Comparison of ENCODE assay signal across 9 cellular contexts in the genomic region with DNA sequence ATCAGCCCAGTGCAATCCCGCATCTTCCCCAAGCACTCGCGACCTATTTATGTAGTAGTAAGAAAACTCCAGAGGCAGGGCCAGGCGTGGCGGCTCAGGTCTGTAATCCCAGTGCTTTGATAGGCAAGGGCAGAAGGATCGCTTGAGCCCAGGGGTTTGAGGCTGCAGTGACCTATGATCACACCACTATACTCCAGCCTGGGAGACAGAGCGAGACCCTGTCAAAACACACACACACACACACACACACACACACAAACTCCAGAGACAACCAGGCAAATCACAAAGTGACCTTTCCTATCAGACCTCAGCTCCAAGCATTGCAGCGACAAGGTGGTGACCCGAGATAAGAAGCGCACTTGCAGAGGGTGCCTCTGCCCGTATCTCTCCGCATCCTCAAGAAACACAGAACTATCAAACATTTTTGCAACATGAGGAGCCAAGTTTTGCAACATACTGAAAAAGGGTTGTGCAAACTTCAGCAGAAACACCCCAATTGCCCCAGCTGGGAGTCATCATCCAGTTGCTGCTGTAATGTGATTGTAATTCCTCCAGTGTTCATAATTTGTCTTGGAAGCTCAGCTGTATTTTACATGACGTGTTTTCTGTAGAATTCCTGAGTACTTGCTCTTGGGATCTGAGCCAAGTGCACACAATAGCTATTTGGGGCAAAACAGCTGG. TPM values are rescaled to one million over a fixed set of nuclear protein-coding genes. Genes with fewer than 3 reads are reported as not detected.
DNase-seq lines count a peak whose midpoint lies in the region; ATAC-seq, FAIRE-seq and TF ChIP-seq lines count a peak whose summit lies in the region.
"Had no signal": no experiment of that assay in that cellular context is flagged by ENCODE, and none has a peak within 500 bp of the region (broad histone marks: within the 10 kb centered on the region; RNA-seq: fewer than 3 reads in every experiment).

No MANE protein-coding gene starts in this region.

- ATAC-seq in GM21723 (IDR thresholded peaks at IDR 0.05; ENCODE audit: unreplicated experiment): no peak
- no peak for ATAC-seq in HG03135 (IDR thresholded peaks at IDR 0.05; ENCODE audit: unreplicated experiment)
- ATAC-seq in HG02885 (IDR thresholded peaks at IDR 0.05; ENCODE audit: poor library complexity, unreplicated experiment): no peak
- ATAC-seq in GM19452 (IDR thresholded peaks at IDR 0.05; ENCODE audit: unreplicated experiment): no peak
- ATAC-seq: activated CD4-positive, CD25-positive, alpha-beta regulatory T cell treated with anti-CD3 and anti-CD28 coated beads, Interleukin-2, amount 50 U/mL, for 24 hours had no signal

- H3K27ac ChIP-seq in OCI-LY7 (ENCODE audit: low read depth, low read length, poor library complexity, severe bottlenecking) (no peak overlapping the region), endothelial cell of umbilical vein (ENCODE audit: insufficient read depth, low read depth, low read length) (peak overlapping the region; percentile 88), neutrophil (peak overlapping the region; percentile 90)

- TF ChIP-seq POLR2A in endothelial cell of umbilical vein (IDR thresholded peaks at IDR 0.05; ENCODE audit: low read depth, low read length): no peak

- CTCF ChIA-PET in OCI-LY7 (lab: Charles Lee; ENCODE audit: unreplicated experiment): no interaction called here
- CTCF ChIA-PET in endothelial cell of umbilical vein (lab: Charles Lee): interaction anchor here (0.8 to 2.6 kb wide), 13 partner anchors 9 to 71 kb away, joined by 3 to 15 read pairs (median 8); a partner anchor contains a TSS

- BruUV-seq in OCI-LY7 (replicated peaks; lab: Mats Ljungman, UMichigan) (no TSS peak), endothelial cell of umbilical vein (replicated peaks; lab: Mats Ljungman, UMichigan) (no TSS peak)

- peak; percentile 94 for FAIRE-seq in endothelial cell of umbilical vein (lab: Jason Lieb, UNC)

- peak; percentile 98 for DNase-seq in AG09309 (ENCODE audit: low read depth)
- DNase-seq in OCI-LY7 (ENCODE audit: low spot score): no peak
- no peak for DNase-seq in endothelial cell of umbilical vein (ENCODE audit: low read depth, low spot score)

- POLR2A ChIA-PET in OCI-LY7 (lab: Charles Lee): interaction anchor here (1.1 kb wide), 1 partner anchor 13 kb away, joined by 5 read pairs; no protein-coding TSS in a partner anchor
- POLR2A ChIA-PET in endothelial cell of umbilical vein (lab: Charles Lee): interaction anchor here (0.8 to 2.8 kb wide), 8 partner anchors 9 to 62 kb away, joined by 3 to 51 read pairs (median 8); a partner anchor contains a TSS

- no peak overlapping the region for H3K4me2 ChIP-seq in OCI-LY7 (ENCODE audit: low read length)
- peak overlapping the region; percentile 57 for H3K4me2 ChIP-seq in endothelial cell of umbilical vein (ENCODE audit: insufficient read depth, low read length)

- H3K27me3 ChIP-seq in endothelial cell of umbilical vein (ENCODE audit: control insufficient read depth in 2 of 2, insufficient read depth in 2 of 2, low read length in 2 of 2) (no peaks in the 10 kb centered on the region), neutrophil (peaks cover 8% of the 10 kb centered on the region)

- H3K4me1 ChIP-seq in OCI-LY7 (ENCODE audit: insufficient read depth, low read length, poor library complexity, severe bottlenecking): peaks cover 19% of the 10 kb centered on the region
- peaks cover 20% of the 10 kb centered on the region for H3K4me1 ChIP-seq in endothelial cell of umbilical vein (ENCODE audit: control insufficient read depth, extremely low read depth, insufficient read depth, low read length)
- H3K4me1 ChIP-seq in neutrophil (ENCODE audit: control insufficient read depth in 1 of 2, insufficient read depth in 1 of 2, low read depth in 1 of 2, low read length in 1 of 2): peaks cover 31 to 37% of the 10 kb centered on the region in 2 experiments

- H3K9me3 ChIP-seq in OCI-LY7 (ENCODE audit: low read length): no peaks in the 10 kb centered on the region
- no peaks in the 10 kb centered on the region for H3K9me3 ChIP-seq in endothelial cell of umbilical vein (replicated peaks; ENCODE audit: control insufficient read depth, insufficient read depth, low read length)
- no peaks in the 10 kb centered on the region for H3K9me3 ChIP-seq in neutrophil

- H3K4me3 ChIP-seq in AG09309 (ENCODE audit: control insufficient read depth, low read depth, low read length): no peak overlapping the region
- no peak overlapping the region for H3K4me3 ChIP-seq in OCI-LY7 (ENCODE audit: low read depth, low read length, poor library complexity, severe bottlenecking)
- peak overlapping the region in 1 of 3 experiments; percentile 1 for H3K4me3 ChIP-seq in endothelial cell of umbilical vein (replicated peaks in 1 of 3; ENCODE audit: insufficient read depth in 1 of 3, low read depth in 1 of 3, low read length in 3 of 3)
- H3K4me3 ChIP-seq in neutrophil (ENCODE audit: low read depth in 1 of 2, low read length in 1 of 2): peak overlapping the region; percentile 62 to 75

- intact Hi-C loops in OCI-LY7 (cut with micrococcal nuclease; ENCODE audit: unreplicated experiment) (no loop called here), endothelial cell of umbilical vein (cut with micrococcal nuclease) (loop anchor here (1.0 kb wide), 6 partner anchors 8 to 58 kb away; a partner anchor contains a TSS)

- no peaks in the 10 kb centered on the region for H3K79me2 ChIP-seq in OCI-LY7 (ENCODE audit: insufficient read depth, low read depth, low read length)
- no peaks in the 10 kb centered on the region for H3K79me2 ChIP-seq in endothelial cell of umbilical vein (ENCODE audit: control insufficient read depth, insufficient read depth, low read length)

- dilution Hi-C loops in endothelial cell of umbilical vein (cut with MboI; ENCODE audit: extremely low pct_ligation_motif_present, low sequenced_read_pairs): no loop called here

- H3K9ac ChIP-seq in endothelial cell of umbilical vein (replicated peaks; ENCODE audit: extremely low read depth, insufficient read depth, low read length): peak overlapping the region; percentile 49

- no peaks in the 10 kb centered on the region; the same call in 1 of the 2 replicates for H3K36me3 ChIP-seq in OCI-LY7 (ENCODE audit: insufficient read depth, low read length)
- H3K36me3 ChIP-seq in endothelial cell of umbilical vein (ENCODE audit: control insufficient read depth in 2 of 2, extremely low read depth in 1 of 2, insufficient read depth in 2 of 2, low read length in 2 of 2): no peaks in the 10 kb centered on the region
- H3K36me3 ChIP-seq in neutrophil: no peaks in the 10 kb centered on the region

- peak overlapping the region; percentile 4; the same call in 1 of the 2 replicates for H2AFZ ChIP-seq in OCI-LY7 (ENCODE audit: low read length)
- peak overlapping the region; percentile 5 for H2AFZ ChIP-seq in endothelial cell of umbilical vein (ENCODE audit: low read depth, low read length)

- no peaks in the 10 kb centered on the region for H3K9me1 ChIP-seq in endothelial cell of umbilical vein (replicated peaks; ENCODE audit: control insufficient read depth, extremely low read depth, insufficient read depth, low read length)

- no peak for TF ChIP-seq CTCF in AG09309 (IDR thresholded peaks at IDR 0.05; ENCODE audit: control insufficient read depth, insufficient read depth, low read depth, low read length, missing control alignments)
- no peak for TF ChIP-seq CTCF in OCI-LY7 (conservative IDR thresholded peaks at IDR 0.05; ENCODE audit: low read length)
- TF ChIP-seq CTCF in endothelial cell of umbilical vein (IDR thresholded peaks at IDR 0.05; ENCODE audit: extremely low read depth in 1 of 2, insufficient read depth in 1 of 2, low read depth in 1 of 2, low read length in 2 of 2): no peak
- TF ChIP-seq CTCF in neutrophil (IDR thresholded peaks at IDR 0.05): no peak

- no peaks in the 10 kb centered on the region for H4K20me1 ChIP-seq in OCI-LY7 (ENCODE audit: insufficient read depth, low read length)
- no peaks in the 10 kb centered on the region for H4K20me1 ChIP-seq in endothelial cell of umbilical vein (replicated peaks; ENCODE audit: control insufficient read depth, extremely low read depth, insufficient read depth, low read length)

- no peaks in the 10 kb centered on the region for H3K9me2 ChIP-seq in OCI-LY7 (ENCODE audit: insufficient read depth, low read length)

TF ChIP-seq in endothelial cell of umbilical vein, 7 proteins besides CTCF, POLR2A, EP300 and RAD21:
- TF ChIP-seq, protein P1, sequence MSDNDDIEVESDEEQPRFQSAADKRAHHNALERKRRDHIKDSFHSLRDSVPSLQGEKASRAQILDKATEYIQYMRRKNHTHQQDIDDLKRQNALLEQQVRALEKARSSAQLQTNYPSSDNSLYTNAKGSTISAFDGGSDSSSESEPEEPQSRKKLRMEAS (IDR thresholded peaks at IDR 0.05; ENCODE audit: insufficient read depth, insufficient read length): no peak
- TF ChIP-seq JUN (IDR thresholded peaks at IDR 0.05; ENCODE audit: borderline replicate concordance, insufficient read depth, insufficient read length, low read depth) (peak; percentile 48), EZH2 (IDR thresholded peaks at IDR 0.05; ENCODE audit: borderline replicate concordance, low read depth, low read length, severe bottlenecking) (no peak), FOS (IDR thresholded peaks at IDR 0.05; ENCODE audit: borderline replicate concordance, insufficient read depth, low read length) (peak; percentile 55), POLR2AphosphoS5 (IDR thresholded peaks at IDR 0.05; ENCODE audit: insufficient read depth, low read depth, low read length) (no peak), GATA2 (IDR thresholded peaks at IDR 0.05; ENCODE audit: insufficient read depth, insufficient read length, low read depth, low read length) (no peak)

RNA-seq across cellular contexts. Expression of a gene that starts 8.7 kb away (rescaled TPM):
- 4.5 and 8.6 TPM in 2 replicates for total RNA-seq in OCI-LY7 (2014; rRNA removed; shearing (Covaris generic))
- 6.2 and 8.2 TPM in 2 replicates for total RNA-seq in OCI-LY7 (2022)
- 23.4 and 37.7 TPM in 2 replicates for total RNA-seq in endothelial cell of umbilical vein
- 30.3 and 30.6 TPM in 2 replicates for polyA plus RNA-seq in endothelial cell of umbilical vein
- 14.0 and 24.3 TPM in 2 replicates for polyA plus RNA-seq in endothelial cell of umbilical vein (2011; cell fraction: cytosol; rRNA removed)
- polyA plus RNA-seq in endothelial cell of umbilical vein (2011; cell fraction: nucleus; rRNA removed): 54.3 and 60.2 TPM in 2 replicates
- polyA plus RNA-seq in endothelial cell of umbilical vein (2012): 30.3 and 45.3 TPM in 2 replicates
- polyA minus RNA-seq in endothelial cell of umbilical vein: 2.1 and 3.0 TPM in 2 replicates
- 2.5 TPM for polyA minus RNA-seq in endothelial cell of umbilical vein (2011; cell fraction: cytosol; rRNA and poly(A)+ RNA removed)
- polyA minus RNA-seq in endothelial cell of umbilical vein (2011; cell fraction: nucleus; rRNA and poly(A)+ RNA removed): 15.2 and 55.6 TPM in 2 replicates

Comparison
In these comparisons a context has a peak if more than half of its experiments do, and no peak if none do; other contexts are left out.
1. H3K4me3 ChIP-seq: peak in neutrophil (2 of 2); none in AG09309 (single experiment) and OCI-LY7 (single experiment).